In genomic region chr7:47047384-47047783, GRCh38 we compare ENCODE assay signal across 2 cellular contexts.
TF ChIP-seq lines count a peak whose summit lies in the region.

No MANE protein-coding gene starts in this region.

TF ChIP-seq in GM23338, 12 proteins besides CTCF, POLR2A, EP300 and RAD21:
- TF ChIP-seq STAT1 (IDR thresholded peaks at IDR 0.05; ENCODE audit: unreplicated experiment) (no peak), NANOG (IDR thresholded peaks at IDR 0.05; ENCODE audit: borderline replicate concordance) (no peak), ZNF462 (CRISPR knock-in tag; IDR thresholded peaks at IDR 0.05) (no peak), JUNB (IDR thresholded peaks at IDR 0.05; ENCODE audit: unreplicated experiment) (no peak), ZNF331 (CRISPR knock-in tag; IDR thresholded peaks at IDR 0.05; ENCODE audit: low read depth) (no peak), ZNF114 (CRISPR knock-in tag; IDR thresholded peaks at IDR 0.05) (no peak), CREB1 (CRISPR knock-in tag; IDR thresholded peaks at IDR 0.05; ENCODE audit: low read depth) (no peak), EZH2 (IDR thresholded peaks at IDR 0.05; ENCODE audit: low read depth, unreplicated experiment) (no peak), REST (IDR thresholded peaks at IDR 0.05; ENCODE audit: unreplicated experiment) (no peak), POLR2AphosphoS5 (IDR thresholded peaks at IDR 0.05; ENCODE audit: low read depth) (no peak), EZH2phosphoT487 (IDR thresholded peaks at IDR 0.05; ENCODE audit: unreplicated experiment) (no peak)
- TF ChIP-seq, protein P1, sequence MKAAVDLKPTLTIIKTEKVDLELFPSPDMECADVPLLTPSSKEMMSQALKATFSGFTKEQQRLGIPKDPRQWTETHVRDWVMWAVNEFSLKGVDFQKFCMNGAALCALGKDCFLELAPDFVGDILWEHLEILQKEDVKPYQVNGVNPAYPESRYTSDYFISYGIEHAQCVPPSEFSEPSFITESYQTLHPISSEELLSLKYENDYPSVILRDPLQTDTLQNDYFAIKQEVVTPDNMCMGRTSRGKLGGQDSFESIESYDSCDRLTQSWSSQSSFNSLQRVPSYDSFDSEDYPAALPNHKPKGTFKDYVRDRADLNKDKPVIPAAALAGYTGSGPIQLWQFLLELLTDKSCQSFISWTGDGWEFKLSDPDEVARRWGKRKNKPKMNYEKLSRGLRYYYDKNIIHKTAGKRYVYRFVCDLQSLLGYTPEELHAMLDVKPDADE (IDR thresholded peaks at IDR 0.05), result no peak

TF ChIP-seq in H1, 55 proteins besides CTCF, POLR2A, EP300 and RAD21:
- no peak for TF ChIP-seq ZNF274 (IDR thresholded peaks at IDR 0.05; ENCODE audit: borderline replicate concordance, extremely low read depth, low read length)
- TF ChIP-seq RBBP5 (IDR thresholded peaks at IDR 0.05; ENCODE audit: borderline replicate concordance, low read depth, low read length), result no peak
